1 cellular context compared by ENCODE assay signal in the genomic region with DNA sequence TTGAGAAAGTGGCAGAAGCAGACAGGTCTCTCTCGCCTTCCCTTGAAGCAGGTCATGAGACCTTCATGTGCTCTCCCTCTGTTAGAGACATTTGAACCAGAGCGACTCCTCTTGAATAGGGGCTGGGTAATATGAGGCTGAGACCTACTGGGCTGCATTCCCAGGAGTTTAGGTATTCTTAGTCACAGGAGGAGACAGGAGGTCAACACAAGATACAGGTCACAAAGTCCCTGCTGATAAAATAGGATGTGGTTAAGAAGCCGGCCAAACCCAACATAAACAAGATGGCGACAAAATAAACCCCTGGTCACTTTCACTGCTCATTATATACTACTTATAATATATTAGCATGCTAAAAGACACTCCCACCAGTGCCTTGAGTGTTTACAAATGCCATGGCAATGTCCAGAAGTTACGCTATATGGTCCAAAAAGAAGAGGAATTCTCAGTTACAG.
A peak's percentile ranks its signal among the peaks of the same experiment; 100 is the strongest.
TF ChIP-seq lines count a peak whose summit lies in the region.

No MANE protein-coding gene starts in this region.

TF ChIP-seq in K562, 482 proteins besides CTCF, POLR2A, EP300 and RAD21 (continued from another document and continues in another):
- TF ChIP-seq, protein P1, sequence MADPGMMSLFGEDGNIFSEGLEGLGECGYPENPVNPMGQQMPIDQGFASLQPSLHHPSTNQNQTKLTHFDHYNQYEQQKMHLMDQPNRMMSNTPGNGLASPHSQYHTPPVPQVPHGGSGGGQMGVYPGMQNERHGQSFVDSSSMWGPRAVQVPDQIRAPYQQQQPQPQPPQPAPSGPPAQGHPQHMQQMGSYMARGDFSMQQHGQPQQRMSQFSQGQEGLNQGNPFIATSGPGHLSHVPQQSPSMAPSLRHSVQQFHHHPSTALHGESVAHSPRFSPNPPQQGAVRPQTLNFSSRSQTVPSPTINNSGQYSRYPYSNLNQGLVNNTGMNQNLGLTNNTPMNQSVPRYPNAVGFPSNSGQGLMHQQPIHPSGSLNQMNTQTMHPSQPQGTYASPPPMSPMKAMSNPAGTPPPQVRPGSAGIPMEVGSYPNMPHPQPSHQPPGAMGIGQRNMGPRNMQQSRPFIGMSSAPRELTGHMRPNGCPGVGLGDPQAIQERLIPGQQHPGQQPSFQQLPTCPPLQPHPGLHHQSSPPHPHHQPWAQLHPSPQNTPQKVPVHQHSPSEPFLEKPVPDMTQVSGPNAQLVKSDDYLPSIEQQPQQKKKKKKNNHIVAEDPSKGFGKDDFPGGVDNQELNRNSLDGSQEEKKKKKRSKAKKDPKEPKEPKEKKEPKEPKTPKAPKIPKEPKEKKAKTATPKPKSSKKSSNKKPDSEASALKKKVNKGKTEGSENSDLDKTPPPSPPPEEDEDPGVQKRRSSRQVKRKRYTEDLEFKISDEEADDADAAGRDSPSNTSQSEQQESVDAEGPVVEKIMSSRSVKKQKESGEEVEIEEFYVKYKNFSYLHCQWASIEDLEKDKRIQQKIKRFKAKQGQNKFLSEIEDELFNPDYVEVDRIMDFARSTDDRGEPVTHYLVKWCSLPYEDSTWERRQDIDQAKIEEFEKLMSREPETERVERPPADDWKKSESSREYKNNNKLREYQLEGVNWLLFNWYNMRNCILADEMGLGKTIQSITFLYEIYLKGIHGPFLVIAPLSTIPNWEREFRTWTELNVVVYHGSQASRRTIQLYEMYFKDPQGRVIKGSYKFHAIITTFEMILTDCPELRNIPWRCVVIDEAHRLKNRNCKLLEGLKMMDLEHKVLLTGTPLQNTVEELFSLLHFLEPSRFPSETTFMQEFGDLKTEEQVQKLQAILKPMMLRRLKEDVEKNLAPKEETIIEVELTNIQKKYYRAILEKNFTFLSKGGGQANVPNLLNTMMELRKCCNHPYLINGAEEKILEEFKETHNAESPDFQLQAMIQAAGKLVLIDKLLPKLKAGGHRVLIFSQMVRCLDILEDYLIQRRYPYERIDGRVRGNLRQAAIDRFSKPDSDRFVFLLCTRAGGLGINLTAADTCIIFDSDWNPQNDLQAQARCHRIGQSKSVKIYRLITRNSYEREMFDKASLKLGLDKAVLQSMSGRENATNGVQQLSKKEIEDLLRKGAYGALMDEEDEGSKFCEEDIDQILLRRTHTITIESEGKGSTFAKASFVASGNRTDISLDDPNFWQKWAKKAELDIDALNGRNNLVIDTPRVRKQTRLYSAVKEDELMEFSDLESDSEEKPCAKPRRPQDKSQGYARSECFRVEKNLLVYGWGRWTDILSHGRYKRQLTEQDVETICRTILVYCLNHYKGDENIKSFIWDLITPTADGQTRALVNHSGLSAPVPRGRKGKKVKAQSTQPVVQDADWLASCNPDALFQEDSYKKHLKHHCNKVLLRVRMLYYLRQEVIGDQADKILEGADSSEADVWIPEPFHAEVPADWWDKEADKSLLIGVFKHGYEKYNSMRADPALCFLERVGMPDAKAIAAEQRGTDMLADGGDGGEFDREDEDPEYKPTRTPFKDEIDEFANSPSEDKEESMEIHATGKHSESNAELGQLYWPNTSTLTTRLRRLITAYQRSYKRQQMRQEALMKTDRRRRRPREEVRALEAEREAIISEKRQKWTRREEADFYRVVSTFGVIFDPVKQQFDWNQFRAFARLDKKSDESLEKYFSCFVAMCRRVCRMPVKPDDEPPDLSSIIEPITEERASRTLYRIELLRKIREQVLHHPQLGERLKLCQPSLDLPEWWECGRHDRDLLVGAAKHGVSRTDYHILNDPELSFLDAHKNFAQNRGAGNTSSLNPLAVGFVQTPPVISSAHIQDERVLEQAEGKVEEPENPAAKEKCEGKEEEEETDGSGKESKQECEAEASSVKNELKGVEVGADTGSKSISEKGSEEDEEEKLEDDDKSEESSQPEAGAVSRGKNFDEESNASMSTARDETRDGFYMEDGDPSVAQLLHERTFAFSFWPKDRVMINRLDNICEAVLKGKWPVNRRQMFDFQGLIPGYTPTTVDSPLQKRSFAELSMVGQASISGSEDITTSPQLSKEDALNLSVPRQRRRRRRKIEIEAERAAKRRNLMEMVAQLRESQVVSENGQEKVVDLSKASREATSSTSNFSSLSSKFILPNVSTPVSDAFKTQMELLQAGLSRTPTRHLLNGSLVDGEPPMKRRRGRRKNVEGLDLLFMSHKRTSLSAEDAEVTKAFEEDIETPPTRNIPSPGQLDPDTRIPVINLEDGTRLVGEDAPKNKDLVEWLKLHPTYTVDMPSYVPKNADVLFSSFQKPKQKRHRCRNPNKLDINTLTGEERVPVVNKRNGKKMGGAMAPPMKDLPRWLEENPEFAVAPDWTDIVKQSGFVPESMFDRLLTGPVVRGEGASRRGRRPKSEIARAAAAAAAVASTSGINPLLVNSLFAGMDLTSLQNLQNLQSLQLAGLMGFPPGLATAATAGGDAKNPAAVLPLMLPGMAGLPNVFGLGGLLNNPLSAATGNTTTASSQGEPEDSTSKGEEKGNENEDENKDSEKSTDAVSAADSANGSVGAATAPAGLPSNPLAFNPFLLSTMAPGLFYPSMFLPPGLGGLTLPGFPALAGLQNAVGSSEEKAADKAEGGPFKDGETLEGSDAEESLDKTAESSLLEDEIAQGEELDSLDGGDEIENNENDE (IDR thresholded peaks at IDR 0.05; ENCODE audit: low read depth, low read length) = no peak
- TF ChIP-seq CBFA2T3 (IDR thresholded peaks at IDR 0.05) (peak; percentile 44), MEF2D (tag; conservative IDR thresholded peaks at IDR 0.05; ENCODE audit: low read depth) (no peak; the same call in 1 of the 2 replicates), ESRRA (IDR thresholded peaks at IDR 0.05; ENCODE audit: borderline replicate concordance, low read depth) (peak; percentile 77; the same call in 1 of the 2 replicates), RFX5 (IDR thresholded peaks at IDR 0.05; ENCODE audit: low read depth, low read length) (no peak), SMAD4 (CRISPR knock-in tag; conservative IDR thresholded peaks at IDR 0.05) (peak; percentile 74; the same call in 1 of the 2 replicates), GATA2 (CRISPR knock-in tag; IDR thresholded peaks at IDR 0.05) (no peak), RBBP5 (IDR thresholded peaks at IDR 0.05; ENCODE audit: borderline replicate concordance, insufficient read depth, low read length, poor library complexity, severe bottlenecking) (no peak), ZKSCAN8 (CRISPR knock-in tag; IDR thresholded peaks at IDR 0.05) (no peak), SMC3 (conservative IDR thresholded peaks at IDR 0.05; ENCODE audit: insufficient read depth, low read depth, low read length) (no peak), ETV1 (tag; conservative IDR thresholded peaks at IDR 0.05; ENCODE audit: low read depth) (peak; percentile 52), ATF1 (CRISPR knock-in tag; IDR thresholded peaks at IDR 0.05) (no peak), ATF1 (tag; IDR thresholded peaks at IDR 0.05) (no peak), TEAD4 (IDR thresholded peaks at IDR 0.05; ENCODE audit: low read length) (peak; percentile 54; the same call in 1 of the 2 replicates), TEAD4 (CRISPR knock-in tag; IDR thresholded peaks at IDR 0.05; ENCODE audit: borderline replicate concordance) (no peak), TBL1XR1 (IDR thresholded peaks at IDR 0.05; ENCODE audit: low read length in 2 of 2) (peak in 1 of 2 experiments; percentile 64; a peak in 2 of 4 replicates), SNRNP70 (optimal IDR thresholded peaks at IDR 0.05; ENCODE audit: low read depth, low read length) (no peak), CAMTA2 (CRISPR knock-in tag; conservative IDR thresholded peaks at IDR 0.05) (no peak), FOXK2 (conservative IDR thresholded peaks at IDR 0.05 in 1 of 2, IDR thresholded peaks at IDR 0.05 in 1 of 2; ENCODE audit: low read depth in 2 of 2) (peak; percentile 86 to 88), HEY1 (CRISPR knock-in tag; IDR thresholded peaks at IDR 0.05; ENCODE audit: borderline replicate concordance) (no peak), LCOR (CRISPR knock-in tag; IDR thresholded peaks at IDR 0.05) (0 out of 2 replicates have a peak, but pooled peaks have one; percentile 47), ZNF644 (tag; IDR thresholded peaks at IDR 0.05; ENCODE audit: low read depth) (peak; percentile 87; the same call in 1 of the 2 replicates), ASH1L (IDR thresholded peaks at IDR 0.05; ENCODE audit: borderline replicate concordance, low read depth, partially characterized antibody) (no peak), KDM5B (IDR thresholded peaks at IDR 0.05; ENCODE audit: insufficient replicate concordance, low read depth, low read length) (no peak), MTA3 (IDR thresholded peaks at IDR 0.05; ENCODE audit: borderline replicate concordance) (no peak), POLR2G (IDR thresholded peaks at IDR 0.05; ENCODE audit: low read depth, low read length) (no peak), SMARCA4 (IDR thresholded peaks at IDR 0.05) (peak; percentile 63; the same call in 1 of the 2 replicates), PHTF2 (CRISPR knock-in tag; IDR thresholded peaks at IDR 0.05) (no peak), KLF13 (tag; IDR thresholded peaks at IDR 0.05; ENCODE audit: borderline replicate concordance, low read depth) (no peak), ZNF12 (CRISPR knock-in tag; IDR thresholded peaks at IDR 0.05) (no peak)
- TF ChIP-seq, protein P2, sequence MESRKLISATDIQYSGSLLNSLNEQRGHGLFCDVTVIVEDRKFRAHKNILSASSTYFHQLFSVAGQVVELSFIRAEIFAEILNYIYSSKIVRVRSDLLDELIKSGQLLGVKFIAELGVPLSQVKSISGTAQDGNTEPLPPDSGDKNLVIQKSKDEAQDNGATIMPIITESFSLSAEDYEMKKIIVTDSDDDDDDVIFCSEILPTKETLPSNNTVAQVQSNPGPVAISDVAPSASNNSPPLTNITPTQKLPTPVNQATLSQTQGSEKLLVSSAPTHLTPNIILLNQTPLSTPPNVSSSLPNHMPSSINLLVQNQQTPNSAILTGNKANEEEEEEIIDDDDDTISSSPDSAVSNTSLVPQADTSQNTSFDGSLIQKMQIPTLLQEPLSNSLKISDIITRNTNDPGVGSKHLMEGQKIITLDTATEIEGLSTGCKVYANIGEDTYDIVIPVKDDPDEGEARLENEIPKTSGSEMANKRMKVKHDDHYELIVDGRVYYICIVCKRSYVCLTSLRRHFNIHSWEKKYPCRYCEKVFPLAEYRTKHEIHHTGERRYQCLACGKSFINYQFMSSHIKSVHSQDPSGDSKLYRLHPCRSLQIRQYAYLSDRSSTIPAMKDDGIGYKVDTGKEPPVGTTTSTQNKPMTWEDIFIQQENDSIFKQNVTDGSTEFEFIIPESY (CRISPR knock-in tag; IDR thresholded peaks at IDR 0.05) = no peak
- TF ChIP-seq, protein P3, sequence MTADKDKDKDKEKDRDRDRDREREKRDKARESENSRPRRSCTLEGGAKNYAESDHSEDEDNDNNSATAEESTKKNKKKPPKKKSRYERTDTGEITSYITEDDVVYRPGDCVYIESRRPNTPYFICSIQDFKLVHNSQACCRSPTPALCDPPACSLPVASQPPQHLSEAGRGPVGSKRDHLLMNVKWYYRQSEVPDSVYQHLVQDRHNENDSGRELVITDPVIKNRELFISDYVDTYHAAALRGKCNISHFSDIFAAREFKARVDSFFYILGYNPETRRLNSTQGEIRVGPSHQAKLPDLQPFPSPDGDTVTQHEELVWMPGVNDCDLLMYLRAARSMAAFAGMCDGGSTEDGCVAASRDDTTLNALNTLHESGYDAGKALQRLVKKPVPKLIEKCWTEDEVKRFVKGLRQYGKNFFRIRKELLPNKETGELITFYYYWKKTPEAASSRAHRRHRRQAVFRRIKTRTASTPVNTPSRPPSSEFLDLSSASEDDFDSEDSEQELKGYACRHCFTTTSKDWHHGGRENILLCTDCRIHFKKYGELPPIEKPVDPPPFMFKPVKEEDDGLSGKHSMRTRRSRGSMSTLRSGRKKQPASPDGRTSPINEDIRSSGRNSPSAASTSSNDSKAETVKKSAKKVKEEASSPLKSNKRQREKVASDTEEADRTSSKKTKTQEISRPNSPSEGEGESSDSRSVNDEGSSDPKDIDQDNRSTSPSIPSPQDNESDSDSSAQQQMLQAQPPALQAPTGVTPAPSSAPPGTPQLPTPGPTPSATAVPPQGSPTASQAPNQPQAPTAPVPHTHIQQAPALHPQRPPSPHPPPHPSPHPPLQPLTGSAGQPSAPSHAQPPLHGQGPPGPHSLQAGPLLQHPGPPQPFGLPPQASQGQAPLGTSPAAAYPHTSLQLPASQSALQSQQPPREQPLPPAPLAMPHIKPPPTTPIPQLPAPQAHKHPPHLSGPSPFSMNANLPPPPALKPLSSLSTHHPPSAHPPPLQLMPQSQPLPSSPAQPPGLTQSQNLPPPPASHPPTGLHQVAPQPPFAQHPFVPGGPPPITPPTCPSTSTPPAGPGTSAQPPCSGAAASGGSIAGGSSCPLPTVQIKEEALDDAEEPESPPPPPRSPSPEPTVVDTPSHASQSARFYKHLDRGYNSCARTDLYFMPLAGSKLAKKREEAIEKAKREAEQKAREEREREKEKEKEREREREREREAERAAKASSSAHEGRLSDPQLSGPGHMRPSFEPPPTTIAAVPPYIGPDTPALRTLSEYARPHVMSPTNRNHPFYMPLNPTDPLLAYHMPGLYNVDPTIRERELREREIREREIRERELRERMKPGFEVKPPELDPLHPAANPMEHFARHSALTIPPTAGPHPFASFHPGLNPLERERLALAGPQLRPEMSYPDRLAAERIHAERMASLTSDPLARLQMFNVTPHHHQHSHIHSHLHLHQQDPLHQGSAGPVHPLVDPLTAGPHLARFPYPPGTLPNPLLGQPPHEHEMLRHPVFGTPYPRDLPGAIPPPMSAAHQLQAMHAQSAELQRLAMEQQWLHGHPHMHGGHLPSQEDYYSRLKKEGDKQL (CRISPR knock-in tag; IDR thresholded peaks at IDR 0.05; ENCODE audit: borderline replicate concordance) = no peak
- TF ChIP-seq, protein P4, sequence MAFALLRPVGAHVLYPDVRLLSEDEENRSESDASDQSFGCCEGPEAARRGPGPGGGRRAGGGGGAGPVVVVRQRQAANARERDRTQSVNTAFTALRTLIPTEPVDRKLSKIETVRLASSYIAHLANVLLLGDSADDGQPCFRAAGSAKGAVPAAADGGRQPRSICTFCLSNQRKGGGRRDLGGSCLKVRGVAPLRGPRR (CRISPR knock-in tag; IDR thresholded peaks at IDR 0.05) = no peak
- TF ChIP-seq, protein P5, sequence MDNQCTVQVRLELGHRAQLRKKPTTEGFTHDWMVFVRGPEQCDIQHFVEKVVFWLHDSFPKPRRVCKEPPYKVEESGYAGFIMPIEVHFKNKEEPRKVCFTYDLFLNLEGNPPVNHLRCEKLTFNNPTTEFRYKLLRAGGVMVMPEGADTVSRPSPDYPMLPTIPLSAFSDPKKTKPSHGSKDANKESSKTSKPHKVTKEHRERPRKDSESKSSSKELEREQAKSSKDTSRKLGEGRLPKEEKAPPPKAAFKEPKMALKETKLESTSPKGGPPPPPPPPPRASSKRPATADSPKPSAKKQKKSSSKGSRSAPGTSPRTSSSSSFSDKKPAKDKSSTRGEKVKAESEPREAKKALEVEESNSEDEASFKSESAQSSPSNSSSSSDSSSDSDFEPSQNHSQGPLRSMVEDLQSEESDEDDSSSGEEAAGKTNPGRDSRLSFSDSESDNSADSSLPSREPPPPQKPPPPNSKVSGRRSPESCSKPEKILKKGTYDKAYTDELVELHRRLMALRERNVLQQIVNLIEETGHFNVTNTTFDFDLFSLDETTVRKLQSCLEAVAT (IDR thresholded peaks at IDR 0.05) = 0 out of 4 replicates have a peak, but pooled peaks of 1 of the 2 experiments have one; percentile 20
